ENCODE assay signal across 9 cellular contexts in genomic region chr15:77542491-77543001, GRCh38.
DNase-seq lines count a peak whose midpoint lies in the region; ATAC-seq and TF ChIP-seq lines count a peak whose summit lies in the region.
"Had no signal": no experiment of that assay in that cellular context is flagged by ENCODE, and none has a peak within 500 bp of the region (broad histone marks: within the 10 kb centered on the region; RNA-seq: fewer than 3 reads in every experiment).

No MANE protein-coding gene starts in this region.

- H3K27me3 ChIP-seq in H7 (ENCODE audit: control insufficient read depth, insufficient read depth, low read length) (no peaks in the 10 kb centered on the region), SJSA1 (replicated peaks) (no peaks in the 10 kb centered on the region)
- H3K27me3 ChIP-seq: left lung had no signal

- H3K9me3 ChIP-seq in SJSA1 (replicated peaks): no peaks in the 10 kb centered on the region
- H3K9me3 ChIP-seq: left lung had no signal

- peaks cover 25% of the 10 kb centered on the region for H3K4me1 ChIP-seq in SJSA1 (replicated peaks)

- H3K4me3 ChIP-seq in H7 (ENCODE audit: insufficient read depth, low read depth, low read length): no peak overlapping the region
- H3K4me3 ChIP-seq in SJSA1: peak overlapping the region; percentile 27
- peak overlapping the region; percentile 62 for H3K4me3 ChIP-seq in epithelial cell of proximal tubule (ENCODE audit: low read depth, low read length)
- peak overlapping the region in 5 of 7 experiments; percentile 29 to 48 (median 32) for H3K4me3 ChIP-seq in skin epidermis

- no peak for ATAC-seq in HG03139 (IDR thresholded peaks at IDR 0.05; ENCODE audit: unreplicated experiment)

- H3K27ac ChIP-seq in SJSA1 (no peak overlapping the region), skin epidermis (peak overlapping the region in 17 of 21 experiments; percentile 16 to 77 (median 62))
- H3K27ac ChIP-seq: left lung had no signal

- H3K36me3 ChIP-seq in H7 (replicated peaks; ENCODE audit: control insufficient read depth, insufficient read depth, low read length): no peaks in the 10 kb centered on the region
- H3K36me3 ChIP-seq in SJSA1: no peaks in the 10 kb centered on the region
- H3K36me3 ChIP-seq: left lung had no signal

- peak; percentile 55 for DNase-seq in H7
- peak in 1 of 2 experiments; percentile 27 for DNase-seq in SJSA1 (ENCODE audit: low read depth in 1 of 2, low spot score in 2 of 2)
- no peak for DNase-seq in epithelial cell of proximal tubule (ENCODE audit: low read depth)
- DNase-seq in foreskin melanocyte: no peak
- no peak for DNase-seq in NCI-H128 (lab: John Stamatoyannopoulos, UW; ENCODE audit: unreplicated experiment)
- DNase-seq in SHP77 treated with DMSO at 0.1 percent for 48 hours (lab: John Stamatoyannopoulos, UW): no peak

- TF ChIP-seq CTCF in epithelial cell of proximal tubule (conservative IDR thresholded peaks at IDR 0.05; ENCODE audit: low read depth, low read length): no peak
